In genomic region chr5:137689306-137689705, GRCh38 we compare ENCODE assay signal across 11 cellular contexts.
"Had no signal": no experiment of that assay in that cellular context is flagged by ENCODE, and none has a peak within 500 bp of the region (broad histone marks: within the 10 kb centered on the region; RNA-seq: fewer than 3 reads in every experiment).

No MANE protein-coding gene starts in this region.

- H3K9me3 ChIP-seq: HAP-1 had no signal

- H3K27ac Mint-ChIP-seq: GM23338, H9, HFFc6 had no signal

- ATAC-seq: GM23338, HCT116 had no signal

- H3K9ac ChIP-seq: GM23248 had no signal

- H3K4me2 ChIP-seq: GM23338 had no signal

- H3K9me3 Mint-ChIP-seq: GM23338, H9, HFFc6 had no signal

- H3K4me1 Mint-ChIP-seq: GM23338 had no signal

- H2AFZ ChIP-seq: GM23248, GM23338 had no signal

- FAIRE-seq: H1, H54 had no signal

- H3K4me1 ChIP-seq: HAP-1 had no signal

- H3K27ac ChIP-seq: GM23248 had no signal

- H3K4me3 ChIP-seq: GM23248, GM23338, HAP-1 had no signal

- H3K4me3 Mint-ChIP-seq: GM23338, H9, HFFc6 had no signal

- H3K36me3 ChIP-seq: HAP-1 had no signal

- DNase-seq: GM23248, GOT3, H7, H9, HCEC 1CT, HFFc6 had no signal
